Comparison of ENCODE assay signal across 7 cellular contexts in genomic region chr3:102643546-102643945, GRCh38.
"Had no signal": no experiment of that assay in that cellular context is flagged by ENCODE, and none has a peak within 500 bp of the region (broad histone marks: within the 10 kb centered on the region; RNA-seq: fewer than 3 reads in every experiment).

No MANE protein-coding gene starts in this region.

- DNase-seq: IMR-90, KBM-7, KG1 had no signal

- H3K4me3 ChIP-seq: K562 had no signal

- H3K27ac Mint-ChIP-seq: IgD-negative memory B cell had no signal

- H3K27ac ChIP-seq: HL-60 had no signal

- H3K4me3 Mint-ChIP-seq: IgD-negative memory B cell had no signal

- H3K36me3 Mint-ChIP-seq: IgD-negative memory B cell had no signal

- ATAC-seq: HepG2, K562 had no signal
